ENCODE assay signal across 1 cellular context in genomic region chr1:243257189-243257588, GRCh38.
TF ChIP-seq lines count a peak whose summit lies in the region.

No MANE protein-coding gene starts in this region.

TF ChIP-seq in K562, 482 proteins besides CTCF, POLR2A, EP300 and RAD21 (continued from another document):
- TF ChIP-seq MLLT1 (IDR thresholded peaks at IDR 0.05) (peak in 1 of 2 experiments; percentile 57; a peak in 1 of 4 replicates), GTF2E2 (tag; IDR thresholded peaks at IDR 0.05) (0 out of 2 replicates have a peak, but pooled peaks have one; percentile 10), ZNF75A (CRISPR knock-in tag; IDR thresholded peaks at IDR 0.05) (no peak), ZKSCAN3 (CRISPR knock-in tag; IDR thresholded peaks at IDR 0.05) (no peak), NKRF (IDR thresholded peaks at IDR 0.05; ENCODE audit: borderline replicate concordance) (0 out of 2 replicates have a peak, but pooled peaks have one; percentile 45), HDAC1 (IDR thresholded peaks at IDR 0.05) (peak in 1 of 2 experiments; percentile 84; a peak in 2 of 4 replicates), KDM1A (IDR thresholded peaks at IDR 0.05) (peak; percentile 6 to 15; a peak in 1 of 4 replicates), CHD4 (IDR thresholded peaks at IDR 0.05; ENCODE audit: insufficient read depth, insufficient replicate concordance, low read depth, low read length, poor library complexity, severe bottlenecking) (peak; percentile 68), ZKSCAN1 (IDR thresholded peaks at IDR 0.05; ENCODE audit: low read depth, low read length) (peak; percentile 100), CREB1 (IDR thresholded peaks at IDR 0.05) (no peak), CREB1 (CRISPR knock-in tag; IDR thresholded peaks at IDR 0.05) (no peak)
TF ChIP-seq in K562: peak in this region for 8.
